Comparison of ENCODE assay signal across 26 cellular contexts in the genomic region with DNA sequence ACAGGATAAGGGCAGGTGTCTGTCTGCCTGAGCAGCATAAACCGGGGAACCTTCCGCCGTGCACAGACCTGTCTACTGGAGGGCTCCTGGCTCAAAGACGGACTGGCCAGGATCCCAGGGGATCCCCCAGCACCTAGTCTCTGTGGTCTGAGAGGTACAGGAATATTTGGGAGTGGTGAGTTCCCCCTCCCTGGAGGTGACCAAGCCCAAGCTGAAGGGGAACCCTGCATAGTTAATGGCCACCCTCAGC.
"Had no signal": no experiment of that assay in that cellular context is flagged by ENCODE, and none has a peak within 500 bp of the region (broad histone marks: within the 10 kb centered on the region; RNA-seq: fewer than 3 reads in every experiment).

No MANE protein-coding gene starts in this region.

- H3K36me3 ChIP-seq: neural progenitor cell, ovary, right lobe of liver, sigmoid colon, stomach, thoracic aorta, thyroid gland, tibial nerve, vagina had no signal

- H3K27ac Mint-ChIP-seq: natural killer cell; nephron; neural progenitor cell; progenitor cell of endocrine pancreas; stimulated activated effector memory CD8-positive, alpha-beta T cell treated with anti-CD3 and anti-CD28 coated beads, Interleukin-12 subunit alpha, Interleukin-12 subunit beta, amount 100 ng/mL, for 72 hours; stimulated activated naive B cell treated with anti-CD40 and anti-IgM and Interleukin-4, amounts not matched to agents 10 μg/mL and 1 μg/mL and 100 μg/mL, for 72 hours; stimulated activated naive CD8-positive, alpha-beta T cell treated with anti-CD3 and anti-CD28 coated beads, Interleukin-15, Interleukin-2, amounts not matched to agents 100 ng/mL and 50 ng/mL, for 24 hours; type B pancreatic cell had no signal

- H3K9me3 ChIP-seq: ovary, psoas muscle, right lobe of liver, sigmoid colon, stomach, thoracic aorta, thyroid gland, tibial nerve, vagina had no signal

- H3K4me2 ChIP-seq: neural progenitor cell had no signal

- H3K4me1 Mint-ChIP-seq: natural killer cell; stimulated activated effector memory CD8-positive, alpha-beta T cell treated with anti-CD3 and anti-CD28 coated beads, Interleukin-12 subunit alpha, Interleukin-12 subunit beta, amount 100 ng/mL, for 72 hours had no signal

- H3K4me3 Mint-ChIP-seq: natural killer cell; nephron; neural progenitor cell; stimulated activated effector memory CD8-positive, alpha-beta T cell treated with anti-CD3 and anti-CD28 coated beads, Interleukin-12 subunit alpha, Interleukin-12 subunit beta, amount 100 ng/mL, for 72 hours; stimulated activated naive B cell treated with anti-CD40 and anti-IgM and Interleukin-4, amounts not matched to agents 10 μg/mL and 1 μg/mL and 100 μg/mL, for 72 hours; stimulated activated naive CD8-positive, alpha-beta T cell treated with anti-CD3 and anti-CD28 coated beads, Interleukin-15, Interleukin-2, amounts not matched to agents 100 ng/mL and 50 ng/mL, for 24 hours; type B pancreatic cell had no signal

- H2AFZ ChIP-seq: neural progenitor cell, parathyroid adenoma had no signal

- H3K36me3 Mint-ChIP-seq: natural killer cell; neural progenitor cell; stimulated activated effector memory CD8-positive, alpha-beta T cell treated with anti-CD3 and anti-CD28 coated beads, Interleukin-12 subunit alpha, Interleukin-12 subunit beta, amount 100 ng/mL, for 72 hours; stimulated activated naive B cell treated with anti-CD40 and anti-IgM and Interleukin-4, amounts not matched to agents 10 μg/mL and 1 μg/mL and 100 μg/mL, for 72 hours; type B pancreatic cell had no signal

- DNase-seq: natural killer cell; occipital lobe; ovary; posterior cingulate gyrus; psoas muscle; right cardiac atrium; right lobe of liver; sigmoid colon; stimulated activated CD4-positive, alpha-beta T cell treated with anti-CD3 and anti-CD28 coated beads, Interleukin-15, amount 100 ng/mL, for 24 hours; stimulated activated CD4-positive, alpha-beta T cell treated with anti-CD3 and anti-CD28 coated beads, Interleukin-2, amount 100 ng/mL, for 24 hours; stimulated activated CD4-positive, alpha-beta T cell treated with anti-CD3 and anti-CD28 coated beads, Interleukin-2, amount 100 ng/mL, for 48 hours; stimulated activated CD4-positive, alpha-beta T cell treated with anti-CD3 and anti-CD28 coated beads, Interleukin-4, amount 100 ng/mL, for 24 hours; stimulated activated naive B cell treated with anti-CD40 and anti-IgM and Interleukin-4, amounts not matched to agents 10 μg/mL and 1 μg/mL and 100 μg/mL, for 72 hours; stimulated activated naive CD4-positive, alpha-beta T cell treated with Interleukin-2 at 50 U/mL for 16 hours; stomach; thyroid gland had no signal

- H3K4me3 ChIP-seq: neural progenitor cell, ovary, psoas muscle, right lobe of liver, sigmoid colon, stomach, thoracic aorta, thyroid gland, tibial nerve, vagina had no signal

- H3K9me3 Mint-ChIP-seq: natural killer cell; neural progenitor cell; stimulated activated effector memory CD8-positive, alpha-beta T cell treated with anti-CD3 and anti-CD28 coated beads, Interleukin-12 subunit alpha, Interleukin-12 subunit beta, amount 100 ng/mL, for 72 hours; stimulated activated naive B cell treated with anti-CD40 and anti-IgM and Interleukin-4, amounts not matched to agents 10 μg/mL and 1 μg/mL and 100 μg/mL, for 72 hours; stimulated activated naive CD8-positive, alpha-beta T cell treated with anti-CD3 and anti-CD28 coated beads, Interleukin-15, Interleukin-2, amounts not matched to agents 100 ng/mL and 50 ng/mL, for 24 hours; type B pancreatic cell had no signal

- H3K79me2 ChIP-seq: parathyroid adenoma had no signal

- H3K27ac ChIP-seq: neural progenitor cell, ovary, parathyroid adenoma, psoas muscle, right lobe of liver, sigmoid colon, stomach, thoracic aorta, thyroid gland, tibial nerve, vagina had no signal

- H3K4me1 ChIP-seq: neural progenitor cell, parathyroid adenoma, psoas muscle had no signal

- H3K9ac ChIP-seq: neural progenitor cell, parathyroid adenoma had no signal

- H3K27me3 ChIP-seq: neural progenitor cell, ovary, right lobe of liver, sigmoid colon, stomach, thyroid gland, tibial nerve, vagina had no signal
